Comparison of ENCODE assay signal across 9 cellular contexts in the genomic region with DNA sequence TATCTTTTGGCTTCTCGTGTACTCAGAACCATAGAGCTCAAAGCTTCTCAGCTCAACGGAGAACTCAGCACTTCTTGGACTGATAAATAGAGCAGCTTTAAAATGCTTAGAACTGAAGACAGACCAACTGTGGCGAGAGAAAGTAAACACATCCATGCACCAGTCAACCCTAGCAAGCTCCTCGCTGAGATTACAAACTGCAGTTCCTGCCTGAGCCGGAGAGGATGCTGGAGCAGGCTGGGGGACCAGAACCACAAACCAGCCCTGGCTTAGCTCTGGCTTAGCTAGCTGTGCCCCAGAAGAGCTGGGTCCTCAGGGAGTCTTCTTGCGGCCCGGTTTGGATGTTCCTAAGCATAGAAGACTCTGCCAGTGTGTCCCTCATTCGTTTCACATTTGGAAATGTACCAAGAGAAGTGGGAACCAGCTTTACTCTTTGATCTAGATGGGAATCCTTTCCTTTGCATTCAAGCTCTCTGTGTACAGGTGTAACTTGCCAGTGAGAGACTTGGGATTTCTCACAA. TPM values are rescaled to one million over a fixed set of nuclear protein-coding genes. Genes with fewer than 3 reads are reported as not detected.
DNase-seq lines count a peak whose midpoint lies in the region; TF ChIP-seq lines count a peak whose summit lies in the region.
"Had no signal": no experiment of that assay in that cellular context is flagged by ENCODE, and none has a peak within 500 bp of the region (broad histone marks: within the 10 kb centered on the region; RNA-seq: fewer than 3 reads in every experiment).

No MANE protein-coding gene starts in this region.

- no TSS peak for BruUV-seq in MCF 10A (replicated peaks; lab: Mats Ljungman, UMichigan)

- CTCF ChIA-PET in MCF 10A (lab: Yijun Ruan, JAX): interaction anchor here (0.6 to 1.0 kb wide), 4 partner anchors 25 to 117 kb away, joined by 3 read pairs; no protein-coding TSS in a partner anchor

- in situ Hi-C loops in SK-MEL-5 (cut with HindIII; ENCODE audit: low pct_unique_long_range_greater_than_20kb, low sequenced_read_pairs): no loop called here

- H3K27ac ChIP-seq in breast epithelium (no peak overlapping the region), Peyer's patch (no peak overlapping the region)
- H3K27ac ChIP-seq: SK-N-MC had no signal

- H3K4me1 ChIP-seq in breast epithelium (peaks cover 0 to 3% of the 10 kb centered on the region in 2 donors), Peyer's patch (no peaks in the 10 kb centered on the region)

- H3K36me3 ChIP-seq in breast epithelium: no peaks in the 10 kb centered on the region
- no peaks in the 10 kb centered on the region for H3K36me3 ChIP-seq in Peyer's patch

- H3K4me1 Mint-ChIP-seq in MCF 10A (ENCODE audit: insufficient read depth, unreplicated experiment) (peaks cover 4% of the 10 kb centered on the region), type B pancreatic cell (ENCODE audit: unreplicated experiment) (peaks cover 12% of the 10 kb centered on the region)

- no peaks in the 10 kb centered on the region for H3K9me3 ChIP-seq in breast epithelium
- no peaks in the 10 kb centered on the region for H3K9me3 ChIP-seq in Peyer's patch

- intact Hi-C loops in MCF 10A (cut with micrococcal nuclease): no loop called here
- intact Hi-C loops in breast epithelium (cut with DNase I; ENCODE audit: low total_unique reads): no loop called here

- no peak overlapping the region for H3K27ac Mint-ChIP-seq in MCF 10A (ENCODE audit: low read depth, unreplicated experiment)
- H3K27ac Mint-ChIP-seq in type B pancreatic cell: no peak overlapping the region

- no peak for TF ChIP-seq POLR2A in breast epithelium (IDR thresholded peaks at IDR 0.05)
- TF ChIP-seq POLR2A in Peyer's patch (IDR thresholded peaks at IDR 0.05): no peak

- H3K36me3 Mint-ChIP-seq in MCF 10A (ENCODE audit: insufficient read depth, unreplicated experiment) (no peaks in the 10 kb centered on the region), type B pancreatic cell (no peaks in the 10 kb centered on the region)

- no peak overlapping the region for H3K4me3 Mint-ChIP-seq in MCF 10A (ENCODE audit: unreplicated experiment)
- peak overlapping the region; percentile 28 for H3K4me3 Mint-ChIP-seq in type B pancreatic cell

- DNase-seq in MCF 10A (ENCODE audit: unreplicated experiment) (peak; percentile 3), breast epithelium (ENCODE audit: low spot score in 2 of 2) (no peak), SK-MEL-5 (ENCODE audit: low read depth, low spot score) (peak; percentile 32), fibroblast of mammary gland (ENCODE audit: low read depth) (peak; percentile 23), type B pancreatic cell (ENCODE audit: extremely low spot score, unreplicated experiment) (no peak), anterior cingulate cortex (lab: John Stamatoyannopoulos, UW) (no peak), NCI-H2107 (lab: John Stamatoyannopoulos, UW) (no peak), Peyer's patch (no peak)

- peaks cover 9 to 76% of the 10 kb centered on the region in 2 donors for H3K27me3 ChIP-seq in breast epithelium
- H3K27me3 ChIP-seq in Peyer's patch: peaks cover 0 to 5% of the 10 kb centered on the region in 2 donors

- H3K27me3 Mint-ChIP-seq in MCF 10A (ENCODE audit: insufficient read depth, unreplicated experiment) (peaks cover 12% of the 10 kb centered on the region), type B pancreatic cell (peaks cover 93% of the 10 kb centered on the region)

- peak; percentile 8 for TF ChIP-seq CTCF in MCF 10A (IDR thresholded peaks at IDR 0.05; ENCODE audit: unreplicated experiment)
- peak in 1 of 3 donors; percentile 8 for TF ChIP-seq CTCF in breast epithelium (IDR thresholded peaks at IDR 0.05)
- TF ChIP-seq CTCF in fibroblast of mammary gland (conservative IDR thresholded peaks at IDR 0.05; ENCODE audit: control insufficient read depth, insufficient read depth, low read depth, low read length): peak; percentile 15
- peak; percentile 59 for TF ChIP-seq CTCF in type B pancreatic cell (conservative IDR thresholded peaks at IDR 0.05)
- peak in 1 of 6 experiments; percentile 11 for TF ChIP-seq CTCF in Peyer's patch (IDR thresholded peaks at IDR 0.05)

- H3K4me3 ChIP-seq in breast epithelium (no peak overlapping the region), fibroblast of mammary gland (ENCODE audit: control insufficient read depth, low read depth, low read length) (no peak overlapping the region), Peyer's patch (no peak overlapping the region)
- H3K4me3 ChIP-seq: SK-N-MC had no signal

- H3K9me3 Mint-ChIP-seq in MCF 10A (ENCODE audit: unreplicated experiment) (no peaks in the 10 kb centered on the region), type B pancreatic cell (no peaks in the 10 kb centered on the region)

- POLR2A ChIA-PET in MCF 10A (lab: Yijun Ruan, JAX): no interaction called here

RNA-seq across cellular contexts. Expression of a gene that starts 5.6 kb away (rescaled TPM):
- total RNA-seq in MCF 10A (2022) (2.4 TPM in 2 replicates), breast epithelium (1 to 10 TPM in 2 of 3 donors, under 1 TPM in 1; under 0.01 to 2.6 (median 1.0) TPM), type B pancreatic cell (ENCODE audit: low replicate concordance) (2.1 and 56.9 TPM in 2 replicates), Peyer's patch (10 to 100 TPM in 3 of 4 donors, 1 to 10 TPM in 1; 3.3 to 22.1 (median 14.2) TPM)
- total RNA-seq in SK-MEL-5 (2014; rRNA removed; shearing (Covaris generic)): 0.75 and 0.90 TPM in 2 replicates
- polyA plus RNA-seq in SK-MEL-5 (2015; cell fraction: cytosol; rRNA removed): 3.6 and 4.6 TPM in 2 replicates
- polyA plus RNA-seq in SK-MEL-5 (2015; cell fraction: nucleus; rRNA removed): 1.0 and 3.3 TPM in 2 replicates

Comparison
In these comparisons a context has a peak if more than half of its experiments do, and no peak if none do; other contexts are left out.
1. DNase-seq: peak in MCF 10A (single experiment), SK-MEL-5 (single experiment) and fibroblast of mammary gland (single experiment); none in breast epithelium (0 of 2), type B pancreatic cell (single experiment), anterior cingulate cortex (0 of 58), NCI-H2107 (single experiment) and Peyer's patch (0 of 3).